1 cellular context compared by ENCODE assay signal in genomic region chr7:66183700-66184099, GRCh38.
TF ChIP-seq lines count a peak whose summit lies in the region.

No MANE protein-coding gene starts in this region.

TF ChIP-seq in HEK293, 187 proteins besides CTCF, POLR2A, EP300 and RAD21 (continued from another document and continues in another):
- TF ChIP-seq ZNF518A (tag by site-specific recombination; conservative IDR thresholded peaks at IDR 0.05; ENCODE audit: low read depth) (0 out of 2 replicates have a peak, but pooled peaks have one; percentile 30), ZNF701 (tag by site-specific recombination; IDR thresholded peaks at IDR 0.05) (no peak), ZNF23 (tag by site-specific recombination; IDR thresholded peaks at IDR 0.05; ENCODE audit: borderline replicate concordance) (no peak), ZBTB21 (tag by site-specific recombination; IDR thresholded peaks at IDR 0.05) (no peak), SP7 (tag by site-specific recombination; IDR thresholded peaks at IDR 0.05) (peak; percentile 83), ZFP3 (tag by site-specific recombination; IDR thresholded peaks at IDR 0.05; ENCODE audit: low read depth) (no peak), ZNF184 (tag by site-specific recombination; IDR thresholded peaks at IDR 0.05) (peak; percentile 76), PRDM4 (tag by site-specific recombination; IDR thresholded peaks at IDR 0.05) (no peak), ZNF692 (tag by site-specific recombination; IDR thresholded peaks at IDR 0.05) (no peak), ZNF624 (tag by site-specific recombination; IDR thresholded peaks at IDR 0.05) (no peak), ZNF426 (tag by site-specific recombination; IDR thresholded peaks at IDR 0.05) (no peak), ZNF366 (tag by site-specific recombination; conservative IDR thresholded peaks at IDR 0.05) (peak; percentile 68), ZBTB20 (tag by site-specific recombination; IDR thresholded peaks at IDR 0.05) (no peak), ZNF223 (tag by site-specific recombination; IDR thresholded peaks at IDR 0.05) (no peak), MZF1 (tag by site-specific recombination; IDR thresholded peaks at IDR 0.05; ENCODE audit: borderline replicate concordance) (no peak), ZNF394 (tag by site-specific recombination; IDR thresholded peaks at IDR 0.05; ENCODE audit: borderline replicate concordance) (0 out of 2 replicates have a peak, but pooled peaks have one; percentile 20), ZNF2 (tag by site-specific recombination; IDR thresholded peaks at IDR 0.05) (no peak), GLIS1 (tag by site-specific recombination; IDR thresholded peaks at IDR 0.05) (peak; percentile 60), ZNF660 (tag by site-specific recombination; IDR thresholded peaks at IDR 0.05) (peak; percentile 99), HOXA7 (CRISPR knock-in tag; IDR thresholded peaks at IDR 0.05; ENCODE audit: borderline replicate concordance) (no peak), ZNF555 (tag by site-specific recombination; conservative IDR thresholded peaks at IDR 0.05) (no peak), ZNF510 (tag by site-specific recombination; IDR thresholded peaks at IDR 0.05; ENCODE audit: insufficient replicate concordance) (no peak), ZNF292 (tag by site-specific recombination; IDR thresholded peaks at IDR 0.05; ENCODE audit: borderline replicate concordance, low read depth) (no peak), ZNF501 (tag by site-specific recombination; IDR thresholded peaks at IDR 0.05) (no peak), ZSCAN18 (tag by site-specific recombination; IDR thresholded peaks at IDR 0.05) (no peak), ZEB2 (tag by site-specific recombination; IDR thresholded peaks at IDR 0.05) (peak; percentile 71), PATZ1 (tag by site-specific recombination; IDR thresholded peaks at IDR 0.05) (no peak; the same call in 1 of the 2 replicates), ZBTB1 (tag by site-specific recombination; IDR thresholded peaks at IDR 0.05) (no peak), YY1 (tag by site-specific recombination; IDR thresholded peaks at IDR 0.05) (no peak), ZNF777 (tag by site-specific recombination; IDR thresholded peaks at IDR 0.05; ENCODE audit: borderline replicate concordance) (no peak), ZNF221 (tag by site-specific recombination; IDR thresholded peaks at IDR 0.05; ENCODE audit: borderline replicate concordance) (no peak), ZNF629 (tag by site-specific recombination; IDR thresholded peaks at IDR 0.05) (peak; percentile 79)
- TF ChIP-seq, protein P1, sequence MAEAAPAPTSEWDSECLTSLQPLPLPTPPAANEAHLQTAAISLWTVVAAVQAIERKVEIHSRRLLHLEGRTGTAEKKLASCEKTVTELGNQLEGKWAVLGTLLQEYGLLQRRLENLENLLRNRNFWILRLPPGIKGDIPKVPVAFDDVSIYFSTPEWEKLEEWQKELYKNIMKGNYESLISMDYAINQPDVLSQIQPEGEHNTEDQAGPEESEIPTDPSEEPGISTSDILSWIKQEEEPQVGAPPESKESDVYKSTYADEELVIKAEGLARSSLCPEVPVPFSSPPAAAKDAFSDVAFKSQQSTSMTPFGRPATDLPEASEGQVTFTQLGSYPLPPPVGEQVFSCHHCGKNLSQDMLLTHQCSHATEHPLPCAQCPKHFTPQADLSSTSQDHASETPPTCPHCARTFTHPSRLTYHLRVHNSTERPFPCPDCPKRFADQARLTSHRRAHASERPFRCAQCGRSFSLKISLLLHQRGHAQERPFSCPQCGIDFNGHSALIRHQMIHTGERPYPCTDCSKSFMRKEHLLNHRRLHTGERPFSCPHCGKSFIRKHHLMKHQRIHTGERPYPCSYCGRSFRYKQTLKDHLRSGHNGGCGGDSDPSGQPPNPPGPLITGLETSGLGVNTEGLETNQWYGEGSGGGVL (tag by site-specific recombination; IDR thresholded peaks at IDR 0.05): peak; percentile 28; the same call in 1 of the 2 replicates
- TF ChIP-seq, protein P2, sequence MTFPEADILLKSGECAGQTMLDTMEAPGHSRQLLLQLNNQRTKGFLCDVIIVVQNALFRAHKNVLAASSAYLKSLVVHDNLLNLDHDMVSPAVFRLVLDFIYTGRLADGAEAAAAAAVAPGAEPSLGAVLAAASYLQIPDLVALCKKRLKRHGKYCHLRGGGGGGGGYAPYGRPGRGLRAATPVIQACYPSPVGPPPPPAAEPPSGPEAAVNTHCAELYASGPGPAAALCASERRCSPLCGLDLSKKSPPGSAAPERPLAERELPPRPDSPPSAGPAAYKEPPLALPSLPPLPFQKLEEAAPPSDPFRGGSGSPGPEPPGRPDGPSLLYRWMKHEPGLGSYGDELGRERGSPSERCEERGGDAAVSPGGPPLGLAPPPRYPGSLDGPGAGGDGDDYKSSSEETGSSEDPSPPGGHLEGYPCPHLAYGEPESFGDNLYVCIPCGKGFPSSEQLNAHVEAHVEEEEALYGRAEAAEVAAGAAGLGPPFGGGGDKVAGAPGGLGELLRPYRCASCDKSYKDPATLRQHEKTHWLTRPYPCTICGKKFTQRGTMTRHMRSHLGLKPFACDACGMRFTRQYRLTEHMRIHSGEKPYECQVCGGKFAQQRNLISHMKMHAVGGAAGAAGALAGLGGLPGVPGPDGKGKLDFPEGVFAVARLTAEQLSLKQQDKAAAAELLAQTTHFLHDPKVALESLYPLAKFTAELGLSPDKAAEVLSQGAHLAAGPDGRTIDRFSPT (tag by site-specific recombination; IDR thresholded peaks at IDR 0.05): peak; percentile 60; the same call in 1 of the 2 replicates
- TF ChIP-seq, protein P3, sequence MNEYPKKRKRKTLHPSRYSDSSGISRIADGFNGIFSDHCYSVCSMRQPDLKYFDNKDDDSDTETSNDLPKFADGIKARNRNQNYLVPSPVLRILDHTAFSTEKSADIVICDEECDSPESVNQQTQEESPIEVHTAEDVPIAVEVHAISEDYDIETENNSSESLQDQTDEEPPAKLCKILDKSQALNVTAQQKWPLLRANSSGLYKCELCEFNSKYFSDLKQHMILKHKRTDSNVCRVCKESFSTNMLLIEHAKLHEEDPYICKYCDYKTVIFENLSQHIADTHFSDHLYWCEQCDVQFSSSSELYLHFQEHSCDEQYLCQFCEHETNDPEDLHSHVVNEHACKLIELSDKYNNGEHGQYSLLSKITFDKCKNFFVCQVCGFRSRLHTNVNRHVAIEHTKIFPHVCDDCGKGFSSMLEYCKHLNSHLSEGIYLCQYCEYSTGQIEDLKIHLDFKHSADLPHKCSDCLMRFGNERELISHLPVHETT (tag by site-specific recombination; IDR thresholded peaks at IDR 0.05): peak; percentile 19; the same call in 1 of the 2 replicates
- TF ChIP-seq, protein P4, sequence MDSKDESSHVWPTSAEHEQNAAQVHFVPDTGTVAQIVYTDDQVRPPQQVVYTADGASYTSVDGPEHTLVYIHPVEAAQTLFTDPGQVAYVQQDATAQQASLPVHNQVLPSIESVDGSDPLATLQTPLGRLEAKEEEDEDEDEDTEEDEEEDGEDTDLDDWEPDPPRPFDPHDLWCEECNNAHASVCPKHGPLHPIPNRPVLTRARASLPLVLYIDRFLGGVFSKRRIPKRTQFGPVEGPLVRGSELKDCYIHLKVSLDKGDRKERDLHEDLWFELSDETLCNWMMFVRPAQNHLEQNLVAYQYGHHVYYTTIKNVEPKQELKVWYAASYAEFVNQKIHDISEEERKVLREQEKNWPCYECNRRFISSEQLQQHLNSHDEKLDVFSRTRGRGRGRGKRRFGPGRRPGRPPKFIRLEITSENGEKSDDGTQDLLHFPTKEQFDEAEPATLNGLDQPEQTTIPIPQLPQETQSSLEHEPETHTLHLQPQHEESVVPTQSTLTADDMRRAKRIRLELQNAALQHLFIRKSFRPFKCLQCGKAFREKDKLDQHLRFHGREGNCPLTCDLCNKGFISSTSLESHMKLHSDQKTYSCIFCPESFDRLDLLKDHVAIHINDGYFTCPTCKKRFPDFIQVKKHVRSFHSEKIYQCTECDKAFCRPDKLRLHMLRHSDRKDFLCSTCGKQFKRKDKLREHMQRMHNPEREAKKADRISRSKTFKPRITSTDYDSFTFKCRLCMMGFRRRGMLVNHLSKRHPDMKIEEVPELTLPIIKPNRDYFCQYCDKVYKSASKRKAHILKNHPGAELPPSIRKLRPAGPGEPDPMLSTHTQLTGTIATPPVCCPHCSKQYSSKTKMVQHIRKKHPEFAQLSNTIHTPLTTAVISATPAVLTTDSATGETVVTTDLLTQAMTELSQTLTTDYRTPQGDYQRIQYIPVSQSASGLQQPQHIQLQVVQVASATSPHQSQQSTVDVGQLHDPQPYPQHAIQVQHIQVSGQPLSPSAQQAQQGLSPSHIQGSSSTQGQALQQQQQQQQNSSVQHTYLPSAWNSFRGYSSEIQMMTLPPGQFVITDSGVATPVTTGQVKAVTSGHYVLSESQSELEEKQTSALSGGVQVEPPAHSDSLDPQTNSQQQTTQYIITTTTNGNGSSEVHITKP (tag by site-specific recombination; IDR thresholded peaks at IDR 0.05): peak; percentile 58
